8 cellular contexts compared by ENCODE assay signal in the genomic region with DNA sequence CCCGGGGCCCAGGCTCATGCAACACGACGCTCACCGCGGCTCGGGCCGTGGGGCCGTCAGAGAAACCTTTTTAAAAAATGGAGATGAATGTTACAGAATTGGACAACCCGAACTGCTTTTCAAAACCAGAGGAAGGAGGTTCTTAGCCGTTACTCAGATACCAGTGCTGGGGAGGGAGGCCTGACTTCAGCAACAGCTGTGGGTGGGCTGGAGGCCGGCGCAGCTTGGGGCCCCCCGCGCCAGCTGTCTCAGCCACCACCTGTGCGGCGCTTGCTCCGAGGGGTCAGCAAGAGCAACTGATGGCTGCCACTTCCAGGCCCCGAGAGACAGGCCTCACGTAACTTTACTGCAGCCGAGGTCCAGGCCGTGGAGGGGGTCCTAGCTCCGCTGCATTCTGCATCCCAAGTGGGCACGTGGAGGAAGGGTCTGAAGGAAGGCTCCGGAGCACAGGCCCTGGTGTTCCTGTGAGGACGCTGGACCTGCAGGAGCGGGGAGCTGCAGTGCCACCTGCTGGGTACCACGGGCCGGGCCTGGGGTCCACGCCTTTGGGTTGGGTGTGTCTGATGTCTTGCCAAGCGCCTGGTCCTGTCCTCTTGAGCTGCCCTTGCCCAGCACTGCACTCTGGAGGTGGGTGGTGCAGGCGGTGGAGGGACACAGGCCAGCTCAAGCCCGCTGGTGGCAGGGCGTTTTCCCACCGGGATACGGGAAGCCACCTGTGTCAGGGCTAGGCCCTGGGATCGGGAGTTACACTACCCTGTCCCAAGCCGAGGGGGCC. TPM values are rescaled to one million over a fixed set of nuclear protein-coding genes. Genes with fewer than 3 reads are reported as not detected.
DNase-seq lines count a peak whose midpoint lies in the region; ATAC-seq, FAIRE-seq and TF ChIP-seq lines count a peak whose summit lies in the region.

No MANE protein-coding gene starts in this region.

- H3K4me3 ChIP-seq in kidney (ENCODE audit: low read length in 2 of 2) = no peak overlapping the region

- ATAC-seq in HG03432 (IDR thresholded peaks at IDR 0.05; ENCODE audit: unreplicated experiment) = no peak

- H3K9me3 ChIP-seq in kidney (ENCODE audit: control insufficient read depth in 1 of 2, low read length in 2 of 2) = no peaks in the 10 kb centered on the region

- POLR2A ChIA-PET in RWPE1 (lab: Yijun Ruan, JAX; ENCODE audit: low non-redundant PET) = no interaction called here

- H3K27ac ChIP-seq in RWPE1 (peak overlapping the region; percentile 53), kidney (ENCODE audit: low read depth in 2 of 2, low read length in 2 of 2) (no peak overlapping the region)

- peak; percentile 8 for DNase-seq in NOMO-1 treated with DMSO at 0.1 percent for 48 hours (lab: John Stamatoyannopoulos, UW; ENCODE audit: unreplicated experiment)
- DNase-seq in NOMO-1 (lab: John Stamatoyannopoulos, UW; ENCODE audit: unreplicated experiment in 2 of 2) = no peak
- DNase-seq in RWPE1 (ENCODE audit: low spot score) = peak; percentile 30
- DNase-seq in astrocyte of the hippocampus (ENCODE audit: low read depth, low spot score) = peak; percentile 67
- DNase-seq in kidney = peak; percentile 86
- DNase-seq in stimulated activated CD8-positive, alpha-beta memory T cell treated with anti-CD3 and anti-CD28 coated beads, Interleukin-7, amount 100 ng/mL, for 4 hours (ENCODE audit: low read depth in 2 of 2) = peak; percentile 16 to 24
- no peak for DNase-seq in occipital lobe (lab: John Stamatoyannopoulos, UW)

- CTCF ChIA-PET in RWPE1 (lab: Yijun Ruan, JAX) = interaction anchor here (0.6 to 1.1 kb wide), 8 partner anchors 9 to 350 kb away, joined by 3 to 5 read pairs (median 3); a partner anchor contains a TSS

- no peak overlapping the region for H3K9ac ChIP-seq in kidney (ENCODE audit: low read length in 2 of 2)

- intact Hi-C loops in kidney (cut with DNase I) = no loop called here

- FAIRE-seq in kidney (lab: Jason Lieb, UNC) = no peak

- peaks cover 36 to 44% of the 10 kb centered on the region in 2 donors for H3K36me3 ChIP-seq in kidney (ENCODE audit: control insufficient read depth in 1 of 2, insufficient read depth in 2 of 2, low read length in 2 of 2)

- H3K4me1 ChIP-seq in kidney (ENCODE audit: control insufficient read depth in 1 of 2, insufficient read depth in 1 of 2, low read depth in 1 of 2, low read length in 2 of 2) = no peaks in the 10 kb centered on the region

- TF ChIP-seq CTCF in RWPE1 (conservative IDR thresholded peaks at IDR 0.05; ENCODE audit: low read depth) = peak; percentile 54
- peak; percentile 41 for TF ChIP-seq CTCF in kidney (IDR thresholded peaks at IDR 0.05; ENCODE audit: borderline replicate concordance, extremely low read depth, insufficient read depth)

RNA-seq across cellular contexts. Expression of a gene that starts 9.8 kb away (rescaled TPM):
- total RNA-seq in kidney (14.4 TPM), occipital lobe (23.7 TPM)
- 28.7 TPM for polyA plus RNA-seq in kidney (ENCODE audit: insufficient read depth, low read depth, low replicate concordance)

RNA-seq across cellular contexts. Expression of a gene that starts 20.9 kb away (rescaled TPM):
- total RNA-seq in kidney = 11.0 TPM
- polyA plus RNA-seq in kidney (ENCODE audit: insufficient read depth, low read depth, low replicate concordance) = 6.0 TPM
- 17.0 TPM for total RNA-seq in occipital lobe

RNA-seq across cellular contexts. Expression of a gene that starts 31.8 kb away (rescaled TPM):
- total RNA-seq in kidney = 25.0 TPM
- polyA plus RNA-seq in kidney (ENCODE audit: insufficient read depth, low read depth, low replicate concordance) = 13.9 TPM
- 8.7 TPM for total RNA-seq in occipital lobe

RNA-seq across cellular contexts. Expression of a gene that starts 54.7 kb away (rescaled TPM):
- 45.5 TPM for total RNA-seq in kidney
- polyA plus RNA-seq in kidney (ENCODE audit: insufficient read depth, low read depth, low replicate concordance) = 27.1 TPM
- 15.1 TPM for total RNA-seq in occipital lobe

Comparison
In these comparisons a context has a peak if more than half of its experiments do, and no peak if none do; other contexts are left out.
1. DNase-seq: peak in NOMO-1 treated with DMSO at 0.1 percent for 48 hours (single experiment), RWPE1 (single experiment), astrocyte of the hippocampus (single experiment), kidney (single experiment) and stimulated activated CD8-positive, alpha-beta memory T cell treated with anti-CD3 and anti-CD28 coated beads, Interleukin-7, amount 100 ng/mL, for 4 hours (2 of 2); none in NOMO-1 (0 of 2) and occipital lobe (single experiment).